2 cellular contexts compared by ENCODE assay signal in the genomic region with DNA sequence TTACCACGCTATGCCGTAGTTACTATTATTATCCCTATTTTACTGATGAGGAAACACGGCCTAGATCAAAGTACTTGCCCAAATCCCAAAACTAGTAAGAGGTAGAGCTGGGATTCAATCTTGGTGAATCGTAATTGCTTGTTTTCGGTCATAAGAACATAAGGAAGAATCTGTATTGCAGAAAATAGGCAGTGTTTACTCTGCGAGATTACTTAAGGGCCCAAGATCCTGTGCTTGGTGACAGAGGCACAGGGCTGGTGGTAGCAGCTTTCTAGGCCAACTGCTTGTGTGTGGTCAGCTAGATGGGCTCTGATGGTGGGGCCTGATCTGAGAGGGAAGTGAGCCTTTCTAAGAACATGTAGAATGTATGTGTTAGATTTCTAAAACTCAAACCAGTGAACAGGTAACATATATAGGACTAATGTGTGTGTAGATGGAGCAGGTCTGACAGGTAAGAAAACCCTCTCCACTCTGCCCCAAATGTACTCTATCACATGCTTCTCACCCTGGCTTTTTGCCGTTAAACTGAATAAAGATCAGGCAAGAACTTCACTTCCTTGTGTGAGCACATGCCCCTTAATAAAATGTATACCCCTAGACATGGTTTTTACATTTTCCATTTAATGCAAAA.
TF ChIP-seq lines count a peak whose summit lies in the region.

No MANE protein-coding gene starts in this region.

TF ChIP-seq in SK-N-SH treated with all-trans-retinoic acid at 6 μM for 48 hours, 23 proteins besides CTCF, POLR2A, EP300 and RAD21:
- TF ChIP-seq ISL1 (CRISPR knock-in tag; IDR thresholded peaks at IDR 0.05) (no peak), ESRRG (CRISPR knock-in tag; IDR thresholded peaks at IDR 0.05) (0 out of 2 replicates have a peak, but pooled peaks have one; percentile 51)
- TF ChIP-seq, protein P1, sequence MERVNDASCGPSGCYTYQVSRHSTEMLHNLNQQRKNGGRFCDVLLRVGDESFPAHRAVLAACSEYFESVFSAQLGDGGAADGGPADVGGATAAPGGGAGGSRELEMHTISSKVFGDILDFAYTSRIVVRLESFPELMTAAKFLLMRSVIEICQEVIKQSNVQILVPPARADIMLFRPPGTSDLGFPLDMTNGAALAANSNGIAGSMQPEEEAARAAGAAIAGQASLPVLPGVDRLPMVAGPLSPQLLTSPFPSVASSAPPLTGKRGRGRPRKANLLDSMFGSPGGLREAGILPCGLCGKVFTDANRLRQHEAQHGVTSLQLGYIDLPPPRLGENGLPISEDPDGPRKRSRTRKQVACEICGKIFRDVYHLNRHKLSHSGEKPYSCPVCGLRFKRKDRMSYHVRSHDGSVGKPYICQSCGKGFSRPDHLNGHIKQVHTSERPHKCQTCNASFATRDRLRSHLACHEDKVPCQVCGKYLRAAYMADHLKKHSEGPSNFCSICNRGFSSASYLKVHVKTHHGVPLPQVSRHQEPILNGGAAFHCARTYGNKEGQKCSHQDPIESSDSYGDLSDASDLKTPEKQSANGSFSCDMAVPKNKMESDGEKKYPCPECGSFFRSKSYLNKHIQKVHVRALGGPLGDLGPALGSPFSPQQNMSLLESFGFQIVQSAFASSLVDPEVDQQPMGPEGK (CRISPR knock-in tag; IDR thresholded peaks at IDR 0.05; ENCODE audit: borderline replicate concordance): no peak

TF ChIP-seq in HepG2, 621 proteins besides CTCF, POLR2A, EP300 and RAD21:
- TF ChIP-seq RBM39 (IDR thresholded peaks at IDR 0.05; ENCODE audit: low read depth, low read length, poor library complexity, severe bottlenecking) (no peak), NPAS2 (CRISPR knock-in tag; IDR thresholded peaks at IDR 0.05; ENCODE audit: borderline replicate concordance) (no peak), ZSCAN22 (CRISPR knock-in tag; IDR thresholded peaks at IDR 0.05) (no peak), ZNF274 (CRISPR knock-in tag; IDR thresholded peaks at IDR 0.05) (no peak), LCORL (IDR thresholded peaks at IDR 0.05) (no peak), LCORL (CRISPR knock-in tag; IDR thresholded peaks at IDR 0.05) (0 out of 2 replicates have a peak, but pooled peaks have one; percentile 25), ZNF317 (CRISPR knock-in tag; IDR thresholded peaks at IDR 0.05) (0 out of 2 replicates have a peak, but pooled peaks have one; percentile 19), ZNF253 (CRISPR knock-in tag; IDR thresholded peaks at IDR 0.05; ENCODE audit: borderline replicate concordance) (no peak), TBP (CRISPR knock-in tag; IDR thresholded peaks at IDR 0.05) (no peak), ZNF124 (CRISPR knock-in tag; IDR thresholded peaks at IDR 0.05) (no peak), ZNF263 (CRISPR knock-in tag; IDR thresholded peaks at IDR 0.05) (no peak), POGZ (CRISPR knock-in tag; IDR thresholded peaks at IDR 0.05) (no peak), KDM5B (CRISPR knock-in tag; IDR thresholded peaks at IDR 0.05; ENCODE audit: borderline replicate concordance) (no peak), ZBTB2 (CRISPR knock-in tag; IDR thresholded peaks at IDR 0.05; ENCODE audit: low read depth) (no peak), ARNT (IDR thresholded peaks at IDR 0.05) (no peak), ZNF543 (CRISPR knock-in tag; IDR thresholded peaks at IDR 0.05) (no peak), KLF12 (CRISPR knock-in tag; IDR thresholded peaks at IDR 0.05; ENCODE audit: borderline replicate concordance) (no peak), MED1 (CRISPR knock-in tag; IDR thresholded peaks at IDR 0.05) (0 out of 2 replicates have a peak, but pooled peaks have one; percentile 3), ZNF337 (CRISPR knock-in tag; IDR thresholded peaks at IDR 0.05; ENCODE audit: borderline replicate concordance, low read depth) (no peak), TOPORS (CRISPR knock-in tag; IDR thresholded peaks at IDR 0.05) (no peak), BORCS8-MEF2B (CRISPR knock-in tag; IDR thresholded peaks at IDR 0.05) (no peak), RBAK (CRISPR knock-in tag; IDR thresholded peaks at IDR 0.05) (no peak), ZNF329 (CRISPR knock-in tag; IDR thresholded peaks at IDR 0.05; ENCODE audit: low read depth) (no peak), ZSCAN12 (CRISPR knock-in tag; IDR thresholded peaks at IDR 0.05) (no peak), TRAFD1 (CRISPR knock-in tag; IDR thresholded peaks at IDR 0.05; ENCODE audit: borderline replicate concordance) (no peak), FOXM1 (CRISPR knock-in tag; IDR thresholded peaks at IDR 0.05) (no peak), ARID5B (CRISPR knock-in tag; IDR thresholded peaks at IDR 0.05) (no peak), ZNF605 (CRISPR knock-in tag; IDR thresholded peaks at IDR 0.05) (peak; percentile 73; the same call in 1 of the 2 replicates), AKNA (CRISPR knock-in tag; IDR thresholded peaks at IDR 0.05; ENCODE audit: borderline replicate concordance) (no peak), LRRFIP1 (CRISPR knock-in tag; conservative IDR thresholded peaks at IDR 0.05) (no peak)
